In the genomic region with DNA sequence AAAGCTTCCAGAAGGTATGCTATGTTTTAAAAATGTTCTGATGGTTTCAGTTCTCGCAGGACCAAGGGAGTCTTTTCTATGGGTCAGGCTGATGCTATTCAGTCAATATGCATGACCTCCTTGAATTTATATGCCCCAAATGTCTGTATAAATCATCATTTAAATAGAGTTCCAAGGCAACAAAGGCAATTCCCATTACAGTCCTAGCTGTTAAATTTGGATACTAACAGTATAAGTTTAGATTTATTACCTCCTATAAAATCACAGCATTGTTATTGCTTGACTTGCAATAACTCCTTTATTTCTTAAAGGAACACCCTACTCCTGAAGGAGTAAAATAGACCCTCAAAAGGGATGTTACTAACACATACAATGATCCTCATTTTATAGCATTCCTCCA, we compare ENCODE assay signal across 17 cellular contexts.
"Had no signal": no experiment of that assay in that cellular context is flagged by ENCODE, and none has a peak within 500 bp of the region (broad histone marks: within the 10 kb centered on the region; RNA-seq: fewer than 3 reads in every experiment).

No MANE protein-coding gene starts in this region.

- H3K4me3 ChIP-seq: MG63, SJSA1, SK-N-MC had no signal

- H3K36me3 ChIP-seq: MG63, SJSA1 had no signal

- FAIRE-seq: RCC 7860 had no signal

- DNase-seq: KBM-7, MG63, NCI-H1092 treated with DMSO at 0.1 percent for 48 hours, NCI-H187, NCI-H2029, NCI-H2081 treated with DMSO at 0.1 percent for 48 hours, NCI-H2171, NCI-H226, NCI-H446, NCI-H510A, NCI-H524 treated with DMSO at 0.1 percent for 48 hours, NCI-H774, Right ventricle myocardium superior, RPMI8226 had no signal

- H3K27ac ChIP-seq: SJSA1 had no signal

- H3K27me3 ChIP-seq: MG63, SJSA1 had no signal

- H3K4me1 ChIP-seq: SJSA1 had no signal
